In the genomic region with DNA sequence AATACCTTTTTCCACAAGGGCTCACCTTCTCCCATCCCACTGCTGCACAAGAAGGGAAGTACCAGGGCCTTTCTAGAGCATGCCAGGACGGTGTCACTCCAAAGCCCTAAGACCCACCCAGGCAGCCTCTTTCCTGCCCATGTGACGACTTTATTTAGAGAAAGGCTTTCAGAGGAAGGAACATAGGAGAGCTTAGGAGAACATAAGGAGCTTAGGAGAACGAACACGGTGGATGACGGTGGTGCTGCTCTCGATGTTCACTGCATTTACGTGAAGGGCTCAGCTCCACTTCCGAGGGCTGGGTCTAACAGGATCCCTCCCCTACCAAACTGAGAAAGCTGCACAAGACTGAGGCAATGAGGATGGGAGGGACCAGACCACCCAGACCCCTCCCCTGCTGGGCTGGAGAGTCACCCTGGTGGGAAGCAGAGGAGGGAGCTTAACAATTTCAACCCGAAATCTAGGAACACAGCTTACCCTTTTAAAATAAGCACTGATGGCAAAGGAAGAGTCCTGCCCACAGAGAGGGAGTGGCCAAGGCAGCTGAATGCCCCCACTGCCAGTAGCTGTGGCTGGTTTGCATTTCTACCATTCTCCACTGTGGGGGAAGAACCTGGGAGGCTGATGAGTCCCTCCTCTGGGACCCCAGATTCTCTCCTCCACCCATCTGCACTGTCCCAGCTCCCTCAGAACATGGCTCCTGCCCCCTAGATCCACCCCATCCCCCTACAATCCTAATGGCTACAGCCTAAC, we compare ENCODE assay signal across 22 cellular contexts. TPM values are rescaled to one million over a fixed set of nuclear protein-coding genes. Genes with fewer than 3 reads are reported as not detected.
DNase-seq lines count a peak whose midpoint lies in the region; ATAC-seq and TF ChIP-seq lines count a peak whose summit lies in the region.
"Had no signal": no experiment of that assay in that cellular context is flagged by ENCODE, and none has a peak within 500 bp of the region (broad histone marks: within the 10 kb centered on the region; RNA-seq: fewer than 3 reads in every experiment).

No MANE protein-coding gene starts in this region.

- CTCF ChIA-PET in CD4-positive, alpha-beta memory T cell (lab: Charles Lee; ENCODE audit: partially characterized antibody), result no interaction called here

- no peaks in the 10 kb centered on the region for H3F3A ChIP-seq in Loucy (ENCODE audit: low read depth)

- no peak overlapping the region for H3K27ac ChIP-seq in CD4-positive, alpha-beta memory T cell (ENCODE audit: low read depth, low read length)
- H3K27ac ChIP-seq in dorsolateral prefrontal cortex (peak overlapping the region in 30 of 59 donors; percentile 2 to 88 (median 42)), SJCRH30 (no peak overlapping the region)
- H3K27ac ChIP-seq: heart right ventricle had no signal

- H3K4me3 Mint-ChIP-seq in CD4-positive, alpha-beta memory T cell, result no peak overlapping the region
- no peak overlapping the region for H3K4me3 Mint-ChIP-seq in stimulated activated naive CD8-positive, alpha-beta T cell treated with anti-CD3 and anti-CD28 coated beads, Interleukin-15, amount 100 ng/mL, for 72 hours

- H3K27me3 ChIP-seq in CD4-positive, alpha-beta memory T cell (ENCODE audit: insufficient read depth, low read length), result no peaks in the 10 kb centered on the region
- H3K27me3 ChIP-seq in Loucy (ENCODE audit: insufficient read depth, low read length, poor library complexity, severe bottlenecking) (no peaks in the 10 kb centered on the region), dorsolateral prefrontal cortex (no peaks in the 10 kb centered on the region), SJCRH30 (peaks cover 25% of the 10 kb centered on the region)

- peaks cover 15 to 52% (median 34%) of the 10 kb centered on the region in 4 donors for H3K4me1 Mint-ChIP-seq in CD4-positive, alpha-beta memory T cell
- peaks cover 26% of the 10 kb centered on the region for H3K4me1 Mint-ChIP-seq in stimulated activated naive CD8-positive, alpha-beta T cell treated with anti-CD3 and anti-CD28 coated beads, Interleukin-15, amount 100 ng/mL, for 72 hours

- H3K36me3 Mint-ChIP-seq in CD4-positive, alpha-beta memory T cell, result peaks cover 2% of the 10 kb centered on the region in 2 donors

- peak overlapping the region in 4 of 7 donors; percentile 6 to 61 (median 34) for H3K27ac Mint-ChIP-seq in CD4-positive, alpha-beta memory T cell
- H3K27ac Mint-ChIP-seq in stimulated activated naive CD8-positive, alpha-beta T cell treated with anti-CD3 and anti-CD28 coated beads, Interleukin-15, amount 100 ng/mL, for 72 hours, result no peak overlapping the region

- no peaks in the 10 kb centered on the region for H3K9me3 ChIP-seq in CD4-positive, alpha-beta memory T cell (ENCODE audit: control insufficient read depth in 1 of 2, low read length in 2 of 2)
- H3K9me3 ChIP-seq in Loucy (ENCODE audit: insufficient read depth, low read depth, low read length) (no peaks in the 10 kb centered on the region), SJCRH30 (replicated peaks) (no peaks in the 10 kb centered on the region)
- H3K9me3 ChIP-seq: heart right ventricle had no signal

- H3K79me2 ChIP-seq in Loucy (ENCODE audit: insufficient read depth, low read length), result no peaks in the 10 kb centered on the region

- no peaks in the 10 kb centered on the region for H3K9me3 Mint-ChIP-seq in CD4-positive, alpha-beta memory T cell
- H3K9me3 Mint-ChIP-seq in stimulated activated naive CD8-positive, alpha-beta T cell treated with anti-CD3 and anti-CD28 coated beads, Interleukin-15, amount 100 ng/mL, for 72 hours, result no peaks in the 10 kb centered on the region

- no peaks in the 10 kb centered on the region for H3K36me3 ChIP-seq in CD4-positive, alpha-beta memory T cell (ENCODE audit: insufficient read depth, low read length)
- H3K36me3 ChIP-seq in Loucy (ENCODE audit: insufficient read depth, low read length), result no peaks in the 10 kb centered on the region
- no peaks in the 10 kb centered on the region for H3K36me3 ChIP-seq in SJCRH30
- H3K36me3 ChIP-seq: heart right ventricle had no signal

- no peak overlapping the region for H3K9ac ChIP-seq in Loucy (ENCODE audit: low read depth, low read length, poor library complexity, severe bottlenecking)

- DNase-seq in CD4-positive, alpha-beta memory T cell, result no peak
- DNase-seq in dorsolateral prefrontal cortex, result peak in 2 of 10 donors; percentile 44 to 45
- peak; percentile 57 for DNase-seq in myocyte (ENCODE audit: low read depth)
- DNase-seq in NCI-H2196 treated with DMSO at 0.1 percent for 48 hours (lab: John Stamatoyannopoulos, UW; ENCODE audit: unreplicated experiment), result no peak
- DNase-seq in left ventricle myocardium superior, result no peak
- no peak for DNase-seq in stimulated activated naive CD8-positive, alpha-beta T cell treated with anti-CD3 and anti-CD28 coated beads, Interleukin-15, amount 100 ng/mL, for 72 hours
- no peak for DNase-seq in SJCRH30
- DNase-seq: activated CD4-positive, alpha-beta T cell treated with anti-CD3 and anti-CD28 coated beads for 1 hour; activated CD8-positive, alpha-beta memory T cell treated with anti-CD3 and anti-CD28 coated beads, Interleukin-2, amount 50 U/mL, for 48 hours; COR-L47; cortex of kidney; heart right ventricle; islet precursor cell; mesendoderm; NCI-H187 treated with DMSO at 0.1 percent for 48 hours; NCI-H446; SHP77; T-helper 2 cell had no signal

- peak overlapping the region; percentile 49 for H2AFZ ChIP-seq in Loucy (ENCODE audit: low read length)

- TF ChIP-seq CTCF in Loucy (conservative IDR thresholded peaks at IDR 0.05; ENCODE audit: low read length) (no peak), dorsolateral prefrontal cortex (IDR thresholded peaks at IDR 0.05 in 54 of 56, conservative IDR thresholded peaks at IDR 0.05 in 2 of 56; ENCODE audit: low read depth in 1 of 56, partially characterized antibody in 56 of 56) (no peak)

- H3K9me2 ChIP-seq in Loucy (replicated peaks; ENCODE audit: low read depth, low read length), result no peaks in the 10 kb centered on the region

- peaks cover 36% of the 10 kb centered on the region for H3K4me1 ChIP-seq in CD4-positive, alpha-beta memory T cell (ENCODE audit: insufficient read depth, low read length)
- peaks cover 22% of the 10 kb centered on the region for H3K4me1 ChIP-seq in Loucy (ENCODE audit: insufficient read depth, low read length, poor library complexity, severe bottlenecking)
- H3K4me1 ChIP-seq in SJCRH30, result peaks cover 11% of the 10 kb centered on the region

- intact Hi-C loops in CD4-positive, alpha-beta memory T cell (cut with micrococcal nuclease), result no loop called here
- intact Hi-C loops in dorsolateral prefrontal cortex (cut with DNase I) (no loop called here), left ventricle myocardium superior (cut with micrococcal nuclease) (no loop called here)

- H4K20me1 ChIP-seq in Loucy (ENCODE audit: insufficient read depth, low read length, poor library complexity, severe bottlenecking), result no peaks in the 10 kb centered on the region

- ATAC-seq in left ventricle myocardium superior, result no peak
- ATAC-seq in stimulated activated naive CD8-positive, alpha-beta T cell treated with anti-CD3 and anti-CD28 coated beads, Interleukin-15, amount 100 ng/mL, for 72 hours, result no peak
- ATAC-seq: right cardiac atrium had no signal

- H3K4me3 ChIP-seq in CD4-positive, alpha-beta memory T cell (ENCODE audit: low read length in 2 of 2), result no peak overlapping the region
- H3K4me3 ChIP-seq in Loucy (ENCODE audit: low read length, poor library complexity, severe bottlenecking) (no peak overlapping the region), dorsolateral prefrontal cortex (no peak overlapping the region), SJCRH30 (no peak overlapping the region)
- H3K4me3 ChIP-seq: heart right ventricle had no signal

- POLR2A ChIA-PET in CD4-positive, alpha-beta memory T cell (lab: Charles Lee; ENCODE audit: partially characterized antibody), result interaction anchor here (1.1 to 2.0 kb wide), 3 partner anchors 9 to 24 kb away, joined by 3 to 5 read pairs (median 4); no protein-coding TSS in a partner anchor

- no peaks in the 10 kb centered on the region for H3K27me3 Mint-ChIP-seq in CD4-positive, alpha-beta memory T cell
- H3K27me3 Mint-ChIP-seq in stimulated activated naive CD8-positive, alpha-beta T cell treated with anti-CD3 and anti-CD28 coated beads, Interleukin-15, amount 100 ng/mL, for 72 hours, result peaks cover 36% of the 10 kb centered on the region

- H3K4me2 ChIP-seq in Loucy (ENCODE audit: low read depth, low read length, poor library complexity, severe bottlenecking), result no peak overlapping the region

RNA-seq across cellular contexts. Expression of a gene that starts 29.8 kb away (rescaled TPM):
- 10 to 100 TPM; 31.4 to 31.8 TPM for total RNA-seq in CD4-positive, alpha-beta memory T cell
- polyA plus RNA-seq in CD4-positive, alpha-beta memory T cell, result 10 to 100 TPM; 13.1 to 16.2 TPM
- total RNA-seq in dorsolateral prefrontal cortex (10 to 100 TPM; 26.2 to 99.8 (median 65.5) TPM), myocyte (0.86 and 1.6 TPM in 2 replicates), left ventricle myocardium superior (5.6 TPM)
- polyA plus RNA-seq in myocyte (2012), result 0.96 TPM
- total RNA-seq in SJCRH30 (2014; rRNA removed; shearing (Covaris generic)), result 0.15 TPM in 1 of 2 replicates, not detected in the other

RNA-seq across cellular contexts. Expression of a gene that starts 30.1 kb away (rescaled TPM):
- under 1 TPM; 0.12 to 0.19 TPM for total RNA-seq in CD4-positive, alpha-beta memory T cell
- not detected for polyA plus RNA-seq in CD4-positive, alpha-beta memory T cell
- total RNA-seq in dorsolateral prefrontal cortex (1 to 10 TPM in 90 of 120 experiments, under 1 TPM in 30; 0.28 to 3.7 (median 1.4) TPM), myocyte (not detected in 2 replicates), left ventricle myocardium superior (not detected)
- 0.06 TPM for polyA plus RNA-seq in myocyte (2012)
- not detected in 2 replicates for total RNA-seq in SJCRH30 (2014; rRNA removed; shearing (Covaris generic))
- total RNA-seq: astrocyte, heart right ventricle, right cardiac atrium had no signal
- polyA plus RNA-seq: AG04450, heart right ventricle, right cardiac atrium had no signal

Comparison
In these comparisons a context has a peak if more than half of its experiments do, and no peak if none do; other contexts are left out.
1. H3K27ac ChIP-seq: peak in dorsolateral prefrontal cortex (30 of 59); none in CD4-positive, alpha-beta memory T cell (single experiment) and SJCRH30 (single experiment).
2. H3K27ac Mint-ChIP-seq: peak in CD4-positive, alpha-beta memory T cell (4 of 7); none in stimulated activated naive CD8-positive, alpha-beta T cell treated with anti-CD3 and anti-CD28 coated beads, Interleukin-15, amount 100 ng/mL, for 72 hours (0 of 2).